1 cellular context compared by ENCODE assay signal in the genomic region with DNA sequence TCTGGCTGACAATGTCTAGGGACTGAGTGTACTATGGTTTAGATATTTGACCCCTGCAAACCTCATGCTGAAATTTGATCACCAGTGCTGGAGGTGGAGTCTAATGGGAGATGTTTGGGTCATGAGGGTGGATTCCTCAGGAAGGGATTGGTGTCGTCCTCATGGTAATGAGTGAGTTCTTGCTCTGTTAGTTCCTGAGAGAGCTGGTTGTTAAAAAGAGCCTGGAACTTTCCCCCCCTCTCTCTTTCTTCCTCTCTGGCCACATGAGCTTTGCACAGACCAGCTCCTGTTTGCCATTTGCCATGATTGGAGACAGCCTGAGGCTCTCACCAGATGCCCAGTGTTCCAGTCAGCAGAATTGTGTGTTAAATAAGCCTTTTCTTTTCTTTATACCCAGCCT.
TF ChIP-seq lines count a peak whose summit lies in the region.

No MANE protein-coding gene starts in this region.

TF ChIP-seq in HepG2, 621 proteins besides CTCF, POLR2A, EP300 and RAD21 (continued from another document):
- TF ChIP-seq, protein P1, sequence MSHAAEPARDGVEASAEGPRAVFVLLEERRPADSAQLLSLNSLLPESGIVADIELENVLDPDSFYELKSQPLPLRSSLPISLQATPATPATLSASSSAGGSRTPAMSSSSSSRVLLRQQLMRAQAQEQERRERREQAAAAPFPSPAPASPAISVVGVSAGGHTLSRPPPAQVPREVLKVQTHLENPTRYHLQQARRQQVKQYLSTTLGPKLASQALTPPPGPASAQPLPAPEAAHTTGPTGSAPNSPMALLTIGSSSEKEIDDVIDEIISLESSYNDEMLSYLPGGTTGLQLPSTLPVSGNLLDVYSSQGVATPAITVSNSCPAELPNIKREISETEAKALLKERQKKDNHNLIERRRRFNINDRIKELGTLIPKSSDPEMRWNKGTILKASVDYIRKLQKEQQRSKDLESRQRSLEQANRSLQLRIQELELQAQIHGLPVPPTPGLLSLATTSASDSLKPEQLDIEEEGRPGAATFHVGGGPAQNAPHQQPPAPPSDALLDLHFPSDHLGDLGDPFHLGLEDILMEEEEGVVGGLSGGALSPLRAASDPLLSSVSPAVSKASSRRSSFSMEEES (CRISPR knock-in tag; IDR thresholded peaks at IDR 0.05), result no peak
- TF ChIP-seq PHF21A (CRISPR knock-in tag; IDR thresholded peaks at IDR 0.05), result no peak
- TF ChIP-seq, protein P2, sequence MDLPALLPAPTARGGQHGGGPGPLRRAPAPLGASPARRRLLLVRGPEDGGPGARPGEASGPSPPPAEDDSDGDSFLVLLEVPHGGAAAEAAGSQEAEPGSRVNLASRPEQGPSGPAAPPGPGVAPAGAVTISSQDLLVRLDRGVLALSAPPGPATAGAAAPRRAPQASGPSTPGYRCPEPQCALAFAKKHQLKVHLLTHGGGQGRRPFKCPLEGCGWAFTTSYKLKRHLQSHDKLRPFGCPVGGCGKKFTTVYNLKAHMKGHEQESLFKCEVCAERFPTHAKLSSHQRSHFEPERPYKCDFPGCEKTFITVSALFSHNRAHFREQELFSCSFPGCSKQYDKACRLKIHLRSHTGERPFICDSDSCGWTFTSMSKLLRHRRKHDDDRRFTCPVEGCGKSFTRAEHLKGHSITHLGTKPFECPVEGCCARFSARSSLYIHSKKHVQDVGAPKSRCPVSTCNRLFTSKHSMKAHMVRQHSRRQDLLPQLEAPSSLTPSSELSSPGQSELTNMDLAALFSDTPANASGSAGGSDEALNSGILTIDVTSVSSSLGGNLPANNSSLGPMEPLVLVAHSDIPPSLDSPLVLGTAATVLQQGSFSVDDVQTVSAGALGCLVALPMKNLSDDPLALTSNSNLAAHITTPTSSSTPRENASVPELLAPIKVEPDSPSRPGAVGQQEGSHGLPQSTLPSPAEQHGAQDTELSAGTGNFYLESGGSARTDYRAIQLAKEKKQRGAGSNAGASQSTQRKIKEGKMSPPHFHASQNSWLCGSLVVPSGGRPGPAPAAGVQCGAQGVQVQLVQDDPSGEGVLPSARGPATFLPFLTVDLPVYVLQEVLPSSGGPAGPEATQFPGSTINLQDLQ (CRISPR knock-in tag; IDR thresholded peaks at IDR 0.05), result no peak
- no peak for TF ChIP-seq ZNF841 (CRISPR knock-in tag; IDR thresholded peaks at IDR 0.05; ENCODE audit: borderline replicate concordance)
- TF ChIP-seq ZNF607 (CRISPR knock-in tag; IDR thresholded peaks at IDR 0.05; ENCODE audit: borderline replicate concordance), result no peak
- TF ChIP-seq, protein P3, sequence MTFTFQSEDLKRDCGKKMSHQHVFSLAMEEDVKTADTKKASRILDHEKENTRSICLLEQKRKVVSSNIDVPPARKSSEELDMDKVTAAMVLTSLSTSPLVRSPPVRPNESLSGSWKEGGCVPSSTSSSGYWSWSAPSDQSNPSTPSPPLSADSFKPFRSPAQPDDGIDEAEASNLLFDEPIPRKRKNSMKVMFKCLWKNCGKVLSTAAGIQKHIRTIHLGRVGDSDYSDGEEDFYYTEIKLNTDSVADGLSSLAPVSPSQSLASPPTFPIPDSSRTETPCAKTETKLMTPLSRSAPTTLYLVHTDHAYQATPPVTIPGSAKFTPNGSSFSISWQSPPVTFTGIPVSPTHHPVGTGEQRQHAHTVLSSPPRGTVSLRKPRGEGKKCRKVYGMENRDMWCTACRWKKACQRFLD (CRISPR knock-in tag; IDR thresholded peaks at IDR 0.05; ENCODE audit: borderline replicate concordance), result no peak
- TF ChIP-seq PHF5A (CRISPR knock-in tag; IDR thresholded peaks at IDR 0.05; ENCODE audit: low read depth, unreplicated experiment), result no peak
- no peak for TF ChIP-seq RBFOX2 (IDR thresholded peaks at IDR 0.05; ENCODE audit: low read depth, low read length)
